8 cellular contexts compared by ENCODE assay signal in the genomic region with DNA sequence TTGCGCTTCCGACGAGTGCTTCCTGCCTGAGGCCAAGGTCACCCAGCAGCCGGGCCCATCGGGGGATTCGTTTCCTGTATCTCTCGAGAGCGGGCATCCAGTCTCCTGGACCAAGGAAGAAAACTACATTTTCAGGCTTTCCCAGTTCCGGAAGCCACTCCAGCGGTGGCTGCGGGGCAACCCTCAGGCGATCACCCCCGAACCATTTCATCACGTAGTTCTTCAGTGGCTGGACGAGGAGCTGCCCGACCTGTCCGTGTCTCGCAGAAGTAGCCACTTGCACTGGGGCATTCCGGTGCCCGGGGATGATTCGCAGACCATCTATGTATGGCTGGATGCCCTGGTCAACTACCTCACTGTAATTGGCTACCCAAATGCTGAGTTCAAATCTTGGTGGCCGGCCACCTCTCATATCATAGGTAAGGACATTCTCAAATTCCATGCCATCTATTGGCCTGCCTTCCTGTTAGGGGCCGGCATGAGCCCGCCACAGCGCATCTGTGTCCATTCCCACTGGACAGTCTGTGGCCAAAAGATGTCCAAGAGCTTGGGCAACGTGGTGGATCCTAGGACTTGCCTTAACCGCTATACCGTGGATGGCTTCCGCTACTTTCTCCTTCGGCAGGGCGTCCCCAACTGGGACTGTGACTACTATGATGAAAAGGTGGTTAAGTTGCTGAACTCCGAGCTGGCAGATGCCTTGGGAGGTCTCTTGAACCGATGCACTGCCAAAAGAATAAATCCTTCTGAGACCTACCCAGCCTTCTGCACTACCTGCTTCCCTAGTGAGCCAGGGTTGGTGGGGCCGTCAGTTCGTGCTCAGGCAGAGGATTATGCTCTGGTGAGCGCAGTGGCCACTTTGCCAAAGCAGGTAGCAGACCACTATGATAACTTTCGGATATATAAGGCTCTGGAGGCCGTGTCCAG. TPM values are rescaled to one million over a fixed set of nuclear protein-coding genes. Genes with fewer than 3 reads are reported as not detected.
A peak's percentile ranks its signal among the peaks of the same experiment; 100 is the strongest.
DNase-seq lines count a peak whose midpoint lies in the region; ATAC-seq and TF ChIP-seq lines count a peak whose summit lies in the region.

No MANE protein-coding gene starts in this region.

- POLR2A ChIA-PET in T-cell (lab: Charles Lee) = interaction anchor here (0.6 to 1.1 kb wide), 3 partner anchors 183 to 907 kb away, joined by 3 to 6 read pairs (median 5); a partner anchor contains a TSS

- H3K27me3 Mint-ChIP-seq in T-cell (peaks cover 4 to 8% of the 10 kb centered on the region in 2 donors), endothelial cell (ENCODE audit: unreplicated experiment) (peaks cover 4% of the 10 kb centered on the region), naive B cell (peaks cover 10 to 18% (median 14%) of the 10 kb centered on the region in 3 donors)

- peaks cover 16% of the 10 kb centered on the region for H3K36me3 Mint-ChIP-seq in T-cell
- peaks cover 6% of the 10 kb centered on the region for H3K36me3 Mint-ChIP-seq in endothelial cell (ENCODE audit: low read depth, unreplicated experiment)
- no peaks in the 10 kb centered on the region for H3K36me3 Mint-ChIP-seq in naive B cell

- H3K27ac Mint-ChIP-seq in T-cell = peak overlapping the region; percentile 88 to 90
- H3K27ac Mint-ChIP-seq in endothelial cell (ENCODE audit: unreplicated experiment) = peak overlapping the region; percentile 57
- peak overlapping the region; percentile 54 to 92 (median 85) for H3K27ac Mint-ChIP-seq in naive B cell

- TF ChIP-seq CTCF in AG09309 (IDR thresholded peaks at IDR 0.05; ENCODE audit: control insufficient read depth, insufficient read depth, low read depth, low read length, missing control alignments) (no peak), endothelial cell (IDR thresholded peaks at IDR 0.05; ENCODE audit: unreplicated experiment) (no peak)

- DNase-seq in AG09309 (ENCODE audit: low read depth) = no peak
- peak in 4 of 34 experiments; percentile 3 to 15 (median 8) for DNase-seq in T-cell
- DNase-seq in endothelial cell (ENCODE audit: low spot score) = peak; percentile 44
- no peak for DNase-seq in naive B cell
- no peak for DNase-seq in superior temporal gyrus (ENCODE audit: extremely low spot score)
- DNase-seq in NCI-H1436 treated with DMSO at 0.1 percent for 48 hours (lab: John Stamatoyannopoulos, UW) = no peak
- DNase-seq in SKM-1 treated with dmso at 0.1 percent for 144 hours (lab: John Stamatoyannopoulos, UW; ENCODE audit: unreplicated experiment) = no peak

- peak overlapping the region; percentile 78 to 89 (median 88) for H3K4me3 Mint-ChIP-seq in T-cell
- peak overlapping the region; percentile 96 for H3K4me3 Mint-ChIP-seq in endothelial cell (ENCODE audit: unreplicated experiment)
- peak overlapping the region; percentile 78 to 98 (median 92) for H3K4me3 Mint-ChIP-seq in naive B cell

- H3K4me3 ChIP-seq in AG09309 (ENCODE audit: control insufficient read depth, low read depth, low read length) = peak overlapping the region; percentile 67

- CTCF ChIA-PET in T-cell (lab: Charles Lee) = interaction anchor here (0.6 to 1.7 kb wide), 4 partner anchors 10 to 422 kb away, joined by 3 to 7 read pairs (median 4); no protein-coding TSS in a partner anchor

- ATAC-seq in GM21825 (IDR thresholded peaks at IDR 0.05; ENCODE audit: unreplicated experiment) (peak; percentile 34), T-cell (replicated peaks in 1 of 4) (no peak), naive B cell (ENCODE audit: low read depth in 2 of 2) (no peak)

- H3K4me1 Mint-ChIP-seq in T-cell (peaks cover 48 to 55% (median 49%) of the 10 kb centered on the region in 3 donors), endothelial cell (ENCODE audit: unreplicated experiment) (peaks cover 37% of the 10 kb centered on the region), naive B cell (peaks cover 41 to 48% (median 47%) of the 10 kb centered on the region in 3 donors)

- H3K9me3 Mint-ChIP-seq in T-cell (no peaks in the 10 kb centered on the region), endothelial cell (ENCODE audit: unreplicated experiment) (no peaks in the 10 kb centered on the region), naive B cell (peaks cover 0 to 4% (median 0%) of the 10 kb centered on the region in 7 donors)

RNA-seq across cellular contexts. Expression of a gene that starts 1.0 kb away (rescaled TPM):
- total RNA-seq in T-cell = 10 to 100 TPM; 11.2 to 17.1 (median 14.0) TPM
- total RNA-seq in endothelial cell (ENCODE audit: unreplicated experiment) = 13.5 TPM
- 1 to 10 TPM; 6.5 to 9.9 (median 8.0) TPM for polyA plus RNA-seq in naive B cell (ENCODE audit: low read depth in 6 of 6)

RNA-seq across cellular contexts. Expression of a gene that starts 30.8 kb away (rescaled TPM):
- total RNA-seq in T-cell (under 1 TPM in 2 of 5 donors, not detected in 3; 0.12 to 0.44 TPM), endothelial cell (ENCODE audit: unreplicated experiment) (27.2 TPM)
- polyA plus RNA-seq in naive B cell (ENCODE audit: low read depth in 6 of 6) = under 1 TPM in 3 of 6 donors, not detected in 3; 0.05 to 0.20 (median 0.15) TPM

Comparison
In these comparisons a context has a peak if more than half of its experiments do, and no peak if none do; other contexts are left out.
1. RNA of a gene that starts 30.8 kb away (total RNA-seq): 27.2 TPM in endothelial cell (single experiment); 0.12 to 0.44 TPM in T-cell; every median in the first group is over 10 times any median in the second.
2. Peak in every context shown above with its lines, with median percentiles within 50 percentile points of each other: H3K27ac Mint-ChIP-seq and H3K4me3 Mint-ChIP-seq.